Comparison of ENCODE assay signal across 8 cellular contexts in genomic region chr13:28657784-28658538, GRCh38. TPM values are rescaled to one million over a fixed set of nuclear protein-coding genes. Genes with fewer than 3 reads are reported as not detected.
DNase-seq lines count a peak whose midpoint lies in the region; ATAC-seq and TF ChIP-seq lines count a peak whose summit lies in the region.

No MANE protein-coding gene starts in this region.

- peak overlapping the region; percentile 97 for H3K4me3 Mint-ChIP-seq in activated CD8-positive, alpha-beta memory T cell treated with anti-CD3 and anti-CD28 coated beads, Interleukin-2, amount 10 ng/mL, durations not matched to agents 7 days and 5 days

- TF ChIP-seq CTCF in Peyer's patch (IDR thresholded peaks at IDR 0.05), result peak in 2 of 6 experiments; percentile 25 to 29

- peaks cover 52% of the 10 kb centered on the region for H3K4me1 Mint-ChIP-seq in activated CD8-positive, alpha-beta memory T cell treated with anti-CD3 and anti-CD28 coated beads, Interleukin-2, amount 10 ng/mL, durations not matched to agents 7 days and 5 days

- no peaks in the 10 kb centered on the region for H3K9me3 Mint-ChIP-seq in activated CD8-positive, alpha-beta memory T cell treated with anti-CD3 and anti-CD28 coated beads, Interleukin-2, amount 10 ng/mL, durations not matched to agents 7 days and 5 days (ENCODE audit: low read depth)

- H3K9ac ChIP-seq in duodenal mucosa (ENCODE audit: low read depth in 1 of 2, low read length in 2 of 2) (peak overlapping the region; percentile 87 to 96), mucosa of rectum (ENCODE audit: low read depth in 1 of 2, low read length in 2 of 2) (peak overlapping the region; percentile 92 to 96)

- H3K27ac ChIP-seq in Peyer's patch (peak overlapping the region; percentile 88 to 96 (median 93)), duodenal mucosa (ENCODE audit: low read depth, low read length) (peak overlapping the region; percentile 83), mucosa of rectum (ENCODE audit: low read depth in 2 of 2, low read length in 2 of 2) (peak overlapping the region; percentile 89 to 90)

- peaks cover 0 to 8% (median 0%) of the 10 kb centered on the region in 3 donors for H3K36me3 ChIP-seq in Peyer's patch
- peaks cover 0 to 7% of the 10 kb centered on the region in 2 donors for H3K36me3 ChIP-seq in duodenal mucosa (ENCODE audit: control insufficient read depth in 1 of 2, insufficient read depth in 2 of 2, low read length in 2 of 2)
- peaks cover 3 to 8% of the 10 kb centered on the region in 2 donors for H3K36me3 ChIP-seq in mucosa of rectum (ENCODE audit: control insufficient read depth in 2 of 2, insufficient read depth in 2 of 2, low read length in 2 of 2)

- peaks cover 34% of the 10 kb centered on the region for H3K36me3 Mint-ChIP-seq in activated CD8-positive, alpha-beta memory T cell treated with anti-CD3 and anti-CD28 coated beads, Interleukin-2, amount 10 ng/mL, durations not matched to agents 7 days and 5 days

- CTCF ChIA-PET in activated CD8-positive, alpha-beta memory T cell treated with anti-CD3 and anti-CD28 coated beads, Interleukin-2, amount 10 ng/mL, durations not matched to agents 7 days and 5 days (lab: Charles Lee), result interaction anchor here (2.1 kb wide), 1 partner anchor 62 kb away, joined by 8 read pairs; the partner anchor contains the start of gene SLC46A3

- ATAC-seq in activated CD8-positive, alpha-beta memory T cell treated with anti-CD3 and anti-CD28 coated beads, Interleukin-2, amount 10 ng/mL, durations not matched to agents 7 days and 5 days, result no peak
- ATAC-seq in GM21528 (IDR thresholded peaks at IDR 0.05; ENCODE audit: low FRiP score, unreplicated experiment) (no peak), GM19035 (IDR thresholded peaks at IDR 0.05; ENCODE audit: unreplicated experiment) (no peak)

- H3K27ac Mint-ChIP-seq in activated CD8-positive, alpha-beta memory T cell treated with anti-CD3 and anti-CD28 coated beads, Interleukin-2, amount 10 ng/mL, durations not matched to agents 7 days and 5 days, result peak overlapping the region; percentile 96

- H3K4me1 ChIP-seq in Peyer's patch (peaks cover 0 to 30% (median 4%) of the 10 kb centered on the region in 4 donors), duodenal mucosa (ENCODE audit: control insufficient read depth in 1 of 2, insufficient read depth in 2 of 2, low read length in 2 of 2) (peaks cover 21 to 32% of the 10 kb centered on the region in 2 donors), mucosa of rectum (ENCODE audit: control insufficient read depth in 2 of 2, insufficient read depth in 2 of 2, low read length in 2 of 2) (peaks cover 13 to 21% of the 10 kb centered on the region in 2 donors)

- H3K4me3 ChIP-seq in Peyer's patch, result peak overlapping the region; percentile 84 to 92 (median 88)
- peak overlapping the region; percentile 97 to 98 for H3K4me3 ChIP-seq in duodenal mucosa (ENCODE audit: low read depth in 1 of 2, low read length in 2 of 2)
- peak overlapping the region; percentile 99 to 100 for H3K4me3 ChIP-seq in mucosa of rectum (ENCODE audit: low read length in 2 of 2)

- no peak for TF ChIP-seq POLR2A in Peyer's patch (IDR thresholded peaks at IDR 0.05)

- no peaks in the 10 kb centered on the region for H3K27me3 ChIP-seq in Peyer's patch
- no peaks in the 10 kb centered on the region for H3K27me3 ChIP-seq in duodenal mucosa (ENCODE audit: control insufficient read depth in 1 of 2, insufficient read depth in 2 of 2, low read length in 2 of 2)
- no peaks in the 10 kb centered on the region for H3K27me3 ChIP-seq in mucosa of rectum (ENCODE audit: control insufficient read depth in 2 of 2, insufficient read depth in 2 of 2, low read length in 2 of 2)

- DNase-seq in activated CD8-positive, alpha-beta memory T cell treated with anti-CD3 and anti-CD28 coated beads, Interleukin-2, amount 10 ng/mL, durations not matched to agents 7 days and 5 days, result no peak
- no peak for DNase-seq in activated CD8-positive, alpha-beta memory T cell treated with anti-CD3 and anti-CD28 coated beads, Interleukin-2, amount 50 U/mL, for 48 hours
- DNase-seq in Peyer's patch (no peak), H4 (ENCODE audit: low spot score) (no peak)

- H3K27me3 Mint-ChIP-seq in activated CD8-positive, alpha-beta memory T cell treated with anti-CD3 and anti-CD28 coated beads, Interleukin-2, amount 10 ng/mL, durations not matched to agents 7 days and 5 days, result no peaks in the 10 kb centered on the region

- H3K9me3 ChIP-seq in Peyer's patch (no peaks in the 10 kb centered on the region), duodenal mucosa (ENCODE audit: control insufficient read depth in 1 of 2, low read length in 2 of 2) (no peaks in the 10 kb centered on the region), mucosa of rectum (ENCODE audit: control insufficient read depth in 2 of 2, low read length in 2 of 2) (no peaks in the 10 kb centered on the region)

RNA-seq across cellular contexts. Expression of gene POMP, which starts 1.0 kb away (rescaled TPM):
- 10 to 100 TPM; 66.2 to 93.1 TPM for total RNA-seq in activated CD8-positive, alpha-beta memory T cell treated with anti-CD3 and anti-CD28 coated beads, Interleukin-2, amount 10 ng/mL, durations not matched to agents 7 days and 5 days
- 10 to 100 TPM; 24.3 to 68.8 (median 43.2) TPM for total RNA-seq in Peyer's patch
- total RNA-seq in H4 (2014; rRNA removed; shearing (Covaris generic)), result 173 and 188 TPM in 2 replicates
